ENCODE assay signal across 15 cellular contexts in genomic region chr7:147722119-147722518, GRCh38.
A peak's percentile ranks its signal among the peaks of the same experiment; 100 is the strongest.
DNase-seq lines count a peak whose midpoint lies in the region; TF ChIP-seq lines count a peak whose summit lies in the region.
"Had no signal": no experiment of that assay in that cellular context is flagged by ENCODE, and none has a peak within 500 bp of the region (broad histone marks: within the 10 kb centered on the region; RNA-seq: fewer than 3 reads in every experiment).

No MANE protein-coding gene starts in this region.

- no peak overlapping the region for H3K4me2 ChIP-seq in osteoblast (ENCODE audit: insufficient read depth, low read length)

- no peak for TF ChIP-seq CTCF in BE2C (IDR thresholded peaks at IDR 0.05; ENCODE audit: low read depth, low read length)
- TF ChIP-seq CTCF in osteoblast (IDR thresholded peaks at IDR 0.05; ENCODE audit: extremely low read depth, low read depth, low read length), result no peak

- peak overlapping the region; percentile 54 for H2AFZ ChIP-seq in osteoblast (ENCODE audit: low read length)

- no peaks in the 10 kb centered on the region for H3K79me2 ChIP-seq in osteoblast (ENCODE audit: insufficient read depth, low read length)

- no peak overlapping the region for H3K27ac ChIP-seq in osteoblast (ENCODE audit: low read depth, low read length)
- H3K27ac ChIP-seq: C4-2B had no signal

- no peaks in the 10 kb centered on the region for H3K27me3 ChIP-seq in BE2C
- no peaks in the 10 kb centered on the region for H3K27me3 ChIP-seq in osteoblast (ENCODE audit: insufficient read depth, low read length)

- H3K4me3 ChIP-seq in BE2C (ENCODE audit: low read depth, low read length), result peak overlapping the region; percentile 8; the same call in 1 of the 2 replicates
- H3K4me3 ChIP-seq in osteoblast (ENCODE audit: insufficient read depth, low read length), result no peak overlapping the region
- H3K4me3 ChIP-seq: GM12878 had no signal

- H3K9me3 ChIP-seq in BE2C (no peaks in the 10 kb centered on the region), osteoblast (ENCODE audit: low read depth, low read length) (no peaks in the 10 kb centered on the region)
- H3K9me3 ChIP-seq: Caco-2 had no signal

- no peaks in the 10 kb centered on the region for H4K20me1 ChIP-seq in osteoblast (ENCODE audit: insufficient read depth, low read length)

- H3K4me1 ChIP-seq in BE2C, result peaks cover 18% of the 10 kb centered on the region
- H3K4me1 ChIP-seq in osteoblast (ENCODE audit: insufficient read depth, low read length), result no peaks in the 10 kb centered on the region
- H3K4me1 ChIP-seq: Caco-2 had no signal

- H3K36me3 ChIP-seq in BE2C (no peaks in the 10 kb centered on the region), osteoblast (ENCODE audit: insufficient read depth, low read length) (no peaks in the 10 kb centered on the region)

- DNase-seq in BE2C (no peak), DMS79 (lab: John Stamatoyannopoulos, UW) (peak; percentile 3), SK-N-DZ (ENCODE audit: low spot score) (peak; percentile 85), osteoblast (ENCODE audit: insufficient read length, low spot score, missing footprints) (no peak), amniotic stem cell (lab: John Stamatoyannopoulos, UW) (no peak), RKO (ENCODE audit: low spot score) (no peak)
- DNase-seq: Caco-2; CD4-positive, alpha-beta T cell; DMS153; DND-41; EL; GOT3; H7 had no signal

Comparison
In these comparisons a context has a peak if more than half of its experiments do, and no peak if none do; other contexts are left out.
1. DNase-seq: peak in DMS79 (single experiment) and SK-N-DZ (single experiment); none in BE2C (single experiment), osteoblast (single experiment), amniotic stem cell (single experiment) and RKO (single experiment).